In genomic region chr5:66013906-66014305, GRCh38 we compare ENCODE assay signal across 19 cellular contexts.
DNase-seq lines count a peak whose midpoint lies in the region; ATAC-seq and TF ChIP-seq lines count a peak whose summit lies in the region.
"Had no signal": no experiment of that assay in that cellular context is flagged by ENCODE, and none has a peak within 500 bp of the region (broad histone marks: within the 10 kb centered on the region; RNA-seq: fewer than 3 reads in every experiment).

No MANE protein-coding gene starts in this region.

- ATAC-seq in activated naive CD8-positive, alpha-beta T cell treated with anti-CD3 and anti-CD28 coated beads, Interleukin-2, amount 50 U/mL, for 24 hours: no peak
- ATAC-seq in CD8-positive, alpha-beta T cell: no peak
- no peak for ATAC-seq in T-helper 17 cell
- ATAC-seq: GM12878, HCT116, HepG2 had no signal

- H3K4me3 Mint-ChIP-seq in activated naive CD8-positive, alpha-beta T cell: no peak overlapping the region
- no peak overlapping the region for H3K4me3 Mint-ChIP-seq in activated naive CD8-positive, alpha-beta T cell treated with anti-CD3 and anti-CD28 coated beads, Interleukin-2, amount 50 U/mL, for 24 hours
- H3K4me3 Mint-ChIP-seq in CD8-positive, alpha-beta T cell: no peak overlapping the region
- H3K4me3 Mint-ChIP-seq in T-helper 17 cell: no peak overlapping the region
- H3K4me3 Mint-ChIP-seq: IgD-negative memory B cell had no signal

- POLR2A ChIA-PET in CD8-positive, alpha-beta T cell (lab: Charles Lee): no interaction called here

- peaks cover 91% of the 10 kb centered on the region for H3K79me2 ChIP-seq in osteoblast (ENCODE audit: insufficient read depth, low read length)

- no peak overlapping the region for H2AFZ ChIP-seq in osteoblast (ENCODE audit: low read length)

- CTCF ChIA-PET in CD8-positive, alpha-beta T cell (lab: Charles Lee): no interaction called here

- intact Hi-C loops in CD8-positive, alpha-beta T cell (cut with DNase I, micrococcal nuclease): loop anchor here (2.0 to 5.0 kb wide), 2 partner anchors 17 to 87 kb away; partner anchors contain the start of gene ERBIN (in 2 of the 2)

- no peaks in the 10 kb centered on the region for H3K9me3 Mint-ChIP-seq in activated naive CD8-positive, alpha-beta T cell (ENCODE audit: low read depth)
- no peaks in the 10 kb centered on the region for H3K9me3 Mint-ChIP-seq in activated naive CD8-positive, alpha-beta T cell treated with anti-CD3 and anti-CD28 coated beads, Interleukin-2, amount 50 U/mL, for 24 hours
- no peaks in the 10 kb centered on the region for H3K9me3 Mint-ChIP-seq in CD8-positive, alpha-beta T cell

- TF ChIP-seq CTCF in CD8-positive, alpha-beta T cell (IDR thresholded peaks at IDR 0.05): no peak
- TF ChIP-seq CTCF in osteoblast (IDR thresholded peaks at IDR 0.05; ENCODE audit: extremely low read depth, low read depth, low read length): no peak

- peaks cover 48% of the 10 kb centered on the region for H3K4me1 Mint-ChIP-seq in activated naive CD8-positive, alpha-beta T cell (ENCODE audit: low read depth)
- H3K4me1 Mint-ChIP-seq in activated naive CD8-positive, alpha-beta T cell treated with anti-CD3 and anti-CD28 coated beads, Interleukin-2, amount 50 U/mL, for 24 hours: peaks cover 41% of the 10 kb centered on the region
- peaks cover 57% of the 10 kb centered on the region for H3K4me1 Mint-ChIP-seq in CD8-positive, alpha-beta T cell (ENCODE audit: low read depth)
- H3K4me1 Mint-ChIP-seq in T-helper 17 cell: peaks cover 35% of the 10 kb centered on the region

- H3K36me3 Mint-ChIP-seq in activated naive CD8-positive, alpha-beta T cell: peaks cover 8% of the 10 kb centered on the region
- peaks cover 20% of the 10 kb centered on the region for H3K36me3 Mint-ChIP-seq in activated naive CD8-positive, alpha-beta T cell treated with anti-CD3 and anti-CD28 coated beads, Interleukin-2, amount 50 U/mL, for 24 hours (ENCODE audit: low read depth)
- peaks cover 60% of the 10 kb centered on the region for H3K36me3 Mint-ChIP-seq in CD8-positive, alpha-beta T cell
- H3K36me3 Mint-ChIP-seq in T-helper 17 cell (ENCODE audit: low read depth): peaks cover 4% of the 10 kb centered on the region

- H3K27ac Mint-ChIP-seq in activated naive CD8-positive, alpha-beta T cell: peak overlapping the region; percentile 36
- no peak overlapping the region for H3K27ac Mint-ChIP-seq in activated naive CD8-positive, alpha-beta T cell treated with anti-CD3 and anti-CD28 coated beads, Interleukin-2, amount 50 U/mL, for 24 hours
- peak overlapping the region; percentile 30 for H3K27ac Mint-ChIP-seq in CD8-positive, alpha-beta T cell
- H3K27ac Mint-ChIP-seq in T-helper 17 cell: peak overlapping the region; percentile 59

- no peaks in the 10 kb centered on the region for H3K27me3 ChIP-seq in CD8-positive, alpha-beta T cell (ENCODE audit: insufficient read depth, low read length)
- H3K27me3 ChIP-seq in osteoblast (ENCODE audit: insufficient read depth, low read length): no peaks in the 10 kb centered on the region
- H3K27me3 ChIP-seq: BLaER1 treated with 17β-estradiol and CSF1 and Interleukin-3, amounts not matched to agents 10 nM and 100 nM had no signal

- H3K4me2 ChIP-seq in osteoblast (ENCODE audit: insufficient read depth, low read length): no peak overlapping the region
- H3K4me2 ChIP-seq: BLaER1 treated with 17β-estradiol and CSF1 and Interleukin-3, amounts not matched to agents 10 nM and 100 nM had no signal

- no peaks in the 10 kb centered on the region for H3K9me3 ChIP-seq in CD8-positive, alpha-beta T cell (ENCODE audit: low read length)
- no peaks in the 10 kb centered on the region for H3K9me3 ChIP-seq in T-helper 17 cell (ENCODE audit: control insufficient read depth, low read length, poor library complexity, severe bottlenecking)
- H3K9me3 ChIP-seq in osteoblast (ENCODE audit: low read depth, low read length): no peaks in the 10 kb centered on the region

- H3K36me3 ChIP-seq in CD8-positive, alpha-beta T cell (ENCODE audit: insufficient read depth, low read length): peaks cover 4% of the 10 kb centered on the region
- peaks cover 45% of the 10 kb centered on the region for H3K36me3 ChIP-seq in osteoblast (ENCODE audit: insufficient read depth, low read length)

- peaks cover 34% of the 10 kb centered on the region for H4K20me1 ChIP-seq in osteoblast (ENCODE audit: insufficient read depth, low read length)

- no peaks in the 10 kb centered on the region for H3K27me3 Mint-ChIP-seq in activated naive CD8-positive, alpha-beta T cell
- H3K27me3 Mint-ChIP-seq in activated naive CD8-positive, alpha-beta T cell treated with anti-CD3 and anti-CD28 coated beads, Interleukin-2, amount 50 U/mL, for 24 hours: no peaks in the 10 kb centered on the region
- H3K27me3 Mint-ChIP-seq in CD8-positive, alpha-beta T cell (ENCODE audit: low read depth): no peaks in the 10 kb centered on the region
- no peaks in the 10 kb centered on the region for H3K27me3 Mint-ChIP-seq in T-helper 17 cell
- H3K27me3 Mint-ChIP-seq: IgD-negative memory B cell had no signal

- no peak for DNase-seq in activated naive CD8-positive, alpha-beta T cell treated with anti-CD3 and anti-CD28 coated beads, Interleukin-2, amount 50 U/mL, for 24 hours
- DNase-seq in CD8-positive, alpha-beta T cell: no peak
- DNase-seq in T-helper 17 cell (no peak), osteoblast (ENCODE audit: insufficient read length, low spot score, missing footprints) (no peak), cerebellar nuclear complex (lab: John Stamatoyannopoulos, UW) (no peak), SK-N-DZ (ENCODE audit: low spot score) (no peak)
- DNase-seq in activated CD8-positive, alpha-beta memory T cell treated with anti-CD3 and anti-CD28 coated beads for 24 hours: no peak
- DNase-seq: Calu3, DND-41, EL, GOT3, H7 had no signal

- peaks cover 20% of the 10 kb centered on the region for H3K4me1 ChIP-seq in CD8-positive, alpha-beta T cell (ENCODE audit: insufficient read depth, low read length)
- peaks cover 16% of the 10 kb centered on the region for H3K4me1 ChIP-seq in osteoblast (ENCODE audit: insufficient read depth, low read length)

- H3K27ac ChIP-seq in CD8-positive, alpha-beta T cell (ENCODE audit: low read depth, low read length): no peak overlapping the region
- H3K27ac ChIP-seq in osteoblast (ENCODE audit: low read depth, low read length): peak overlapping the region; percentile 13
- H3K27ac ChIP-seq: 22Rv1; BLaER1 treated with 17β-estradiol and CSF1 and Interleukin-3, amounts not matched to agents 10 nM and 100 nM had no signal

- H3K4me3 ChIP-seq in CD8-positive, alpha-beta T cell (ENCODE audit: low read depth, low read length): no peak overlapping the region
- H3K4me3 ChIP-seq in osteoblast (ENCODE audit: insufficient read depth, low read length): no peak overlapping the region
- H3K4me3 ChIP-seq: BLaER1 treated with 17β-estradiol and CSF1 and Interleukin-3, amounts not matched to agents 10 nM and 100 nM; GM12878 had no signal
